1 cellular context compared by ENCODE assay signal in the genomic region with DNA sequence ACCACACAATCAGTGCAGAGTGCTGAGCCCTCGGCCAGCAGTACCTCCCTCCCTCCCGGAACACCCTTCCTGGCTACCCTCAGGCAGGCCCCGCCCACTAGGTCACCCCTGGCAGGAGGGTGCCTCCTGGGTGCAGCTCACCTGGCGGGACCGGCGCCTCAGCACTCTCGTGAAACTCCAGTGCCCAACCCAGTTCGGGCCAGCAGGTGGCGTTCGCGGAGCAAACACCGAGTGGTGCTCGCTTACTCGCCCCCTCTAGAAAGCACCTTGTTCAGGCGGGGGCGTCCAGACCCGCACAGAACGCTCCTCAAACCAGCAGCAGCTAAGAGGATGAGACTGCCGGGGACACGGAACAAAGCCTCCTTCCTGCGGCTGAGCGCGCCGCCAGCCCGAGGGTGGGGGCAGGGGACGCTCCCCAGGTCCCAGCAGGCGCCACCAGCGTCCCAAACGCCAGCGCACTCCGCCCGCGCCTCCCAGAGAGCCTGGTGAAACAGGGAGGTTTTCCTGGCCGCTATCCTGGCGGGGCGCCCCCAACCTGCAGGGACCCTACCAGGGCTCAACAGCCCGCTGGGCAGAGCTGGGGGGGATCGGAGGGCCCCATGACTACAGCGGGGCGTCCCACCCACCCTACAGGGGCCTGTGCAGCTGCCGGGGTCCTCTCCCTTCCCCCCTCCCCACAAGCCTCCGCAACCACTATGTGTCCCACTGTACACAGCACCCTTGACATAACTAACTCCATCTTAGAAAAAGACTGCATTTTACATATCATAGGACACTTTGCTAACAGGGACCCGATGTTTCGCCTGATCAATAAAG.
TF ChIP-seq lines count a peak whose summit lies in the region.

No MANE protein-coding gene starts in this region.

TF ChIP-seq in HepG2, 621 proteins besides CTCF, POLR2A, EP300 and RAD21 (continued from another document and continues in another):
- TF ChIP-seq, protein P1, sequence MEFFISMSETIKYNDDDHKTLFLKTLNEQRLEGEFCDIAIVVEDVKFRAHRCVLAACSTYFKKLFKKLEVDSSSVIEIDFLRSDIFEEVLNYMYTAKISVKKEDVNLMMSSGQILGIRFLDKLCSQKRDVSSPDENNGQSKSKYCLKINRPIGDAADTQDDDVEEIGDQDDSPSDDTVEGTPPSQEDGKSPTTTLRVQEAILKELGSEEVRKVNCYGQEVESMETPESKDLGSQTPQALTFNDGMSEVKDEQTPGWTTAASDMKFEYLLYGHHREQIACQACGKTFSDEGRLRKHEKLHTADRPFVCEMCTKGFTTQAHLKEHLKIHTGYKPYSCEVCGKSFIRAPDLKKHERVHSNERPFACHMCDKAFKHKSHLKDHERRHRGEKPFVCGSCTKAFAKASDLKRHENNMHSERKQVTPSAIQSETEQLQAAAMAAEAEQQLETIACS (CRISPR knock-in tag; IDR thresholded peaks at IDR 0.05): no peak
- TF ChIP-seq ZNF616 (CRISPR knock-in tag; IDR thresholded peaks at IDR 0.05; ENCODE audit: low read depth) (no peak), ZNF205 (CRISPR knock-in tag; IDR thresholded peaks at IDR 0.05) (0 out of 2 replicates have a peak, but pooled peaks have one; percentile 39), FOXA1 (IDR thresholded peaks at IDR 0.05) (no peak), FOXA1 (CRISPR knock-in tag; IDR thresholded peaks at IDR 0.05) (peak; percentile 26; the same call in 1 of the 2 replicates), CC2D1A (CRISPR knock-in tag; IDR thresholded peaks at IDR 0.05) (no peak), ZNF75D (CRISPR knock-in tag; IDR thresholded peaks at IDR 0.05; ENCODE audit: borderline replicate concordance) (no peak), ZNF441 (CRISPR knock-in tag; IDR thresholded peaks at IDR 0.05; ENCODE audit: borderline replicate concordance) (peak; percentile 24; the same call in 1 of the 2 replicates), EEA1 (CRISPR knock-in tag; IDR thresholded peaks at IDR 0.05; ENCODE audit: borderline replicate concordance) (peak; percentile 75; the same call in 1 of the 2 replicates), ZNF850 (CRISPR knock-in tag; conservative IDR thresholded peaks at IDR 0.05) (no peak), HNRNPH1 (optimal IDR thresholded peaks at IDR 0.05; ENCODE audit: low read depth, low read length) (no peak), ZNF782 (CRISPR knock-in tag; IDR thresholded peaks at IDR 0.05; ENCODE audit: borderline replicate concordance) (no peak), POLR2AphosphoS5 (IDR thresholded peaks at IDR 0.05; ENCODE audit: low read depth, low read length) (no peak), ASH2L (IDR thresholded peaks at IDR 0.05; ENCODE audit: insufficient read length, low read depth, low read length) (peak; percentile 51), ZNF296 (CRISPR knock-in tag; conservative IDR thresholded peaks at IDR 0.05) (no peak), SMYD3 (CRISPR knock-in tag; IDR thresholded peaks at IDR 0.05) (0 out of 2 replicates have a peak, but pooled peaks have one; percentile 27), ZNF816 (CRISPR knock-in tag; IDR thresholded peaks at IDR 0.05; ENCODE audit: borderline replicate concordance) (no peak), ZNF724P (CRISPR knock-in tag; IDR thresholded peaks at IDR 0.05; ENCODE audit: borderline replicate concordance) (no peak), NCOR1 (IDR thresholded peaks at IDR 0.05; ENCODE audit: borderline replicate concordance, low read length) (no peak), KLF9 (CRISPR knock-in tag; IDR thresholded peaks at IDR 0.05; ENCODE audit: low read depth) (no peak), JUN (CRISPR knock-in tag; IDR thresholded peaks at IDR 0.05) (no peak), ZNF224 (CRISPR knock-in tag; IDR thresholded peaks at IDR 0.05) (no peak), PLRG1 (conservative IDR thresholded peaks at IDR 0.05) (no peak), ZNF652 (CRISPR knock-in tag; IDR thresholded peaks at IDR 0.05; ENCODE audit: borderline replicate concordance, low read depth) (no peak), ONECUT2 (CRISPR knock-in tag; IDR thresholded peaks at IDR 0.05) (no peak), ZNF143 (CRISPR knock-in tag; IDR thresholded peaks at IDR 0.05) (no peak), ZNF777 (CRISPR knock-in tag; IDR thresholded peaks at IDR 0.05) (peak; percentile 80), ZNF225 (CRISPR knock-in tag; IDR thresholded peaks at IDR 0.05) (0 out of 2 replicates have a peak, but pooled peaks have one; percentile 64), KMT2A (CRISPR knock-in tag; IDR thresholded peaks at IDR 0.05) (peak; percentile 26; the same call in 1 of the 2 replicates), ZNF136 (CRISPR knock-in tag; IDR thresholded peaks at IDR 0.05; ENCODE audit: low read depth) (no peak), ZNF615 (CRISPR knock-in tag; IDR thresholded peaks at IDR 0.05; ENCODE audit: borderline replicate concordance) (no peak), ZNF230 (CRISPR knock-in tag; IDR thresholded peaks at IDR 0.05) (no peak), YEATS4 (CRISPR knock-in tag; IDR thresholded peaks at IDR 0.05; ENCODE audit: borderline replicate concordance) (peak; percentile 53; the same call in 1 of the 2 replicates), ZBTB21 (CRISPR knock-in tag; IDR thresholded peaks at IDR 0.05) (no peak), ZNF232 (CRISPR knock-in tag; IDR thresholded peaks at IDR 0.05; ENCODE audit: borderline replicate concordance) (no peak; the same call in 1 of the 2 replicates), ZNF451 (CRISPR knock-in tag; IDR thresholded peaks at IDR 0.05) (peak; percentile 71; the same call in 1 of the 2 replicates)
- TF ChIP-seq, protein P2, sequence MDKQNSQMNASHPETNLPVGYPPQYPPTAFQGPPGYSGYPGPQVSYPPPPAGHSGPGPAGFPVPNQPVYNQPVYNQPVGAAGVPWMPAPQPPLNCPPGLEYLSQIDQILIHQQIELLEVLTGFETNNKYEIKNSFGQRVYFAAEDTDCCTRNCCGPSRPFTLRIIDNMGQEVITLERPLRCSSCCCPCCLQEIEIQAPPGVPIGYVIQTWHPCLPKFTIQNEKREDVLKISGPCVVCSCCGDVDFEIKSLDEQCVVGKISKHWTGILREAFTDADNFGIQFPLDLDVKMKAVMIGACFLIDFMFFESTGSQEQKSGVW (CRISPR knock-in tag; IDR thresholded peaks at IDR 0.05; ENCODE audit: borderline replicate concordance): no peak
- TF ChIP-seq, protein P3, sequence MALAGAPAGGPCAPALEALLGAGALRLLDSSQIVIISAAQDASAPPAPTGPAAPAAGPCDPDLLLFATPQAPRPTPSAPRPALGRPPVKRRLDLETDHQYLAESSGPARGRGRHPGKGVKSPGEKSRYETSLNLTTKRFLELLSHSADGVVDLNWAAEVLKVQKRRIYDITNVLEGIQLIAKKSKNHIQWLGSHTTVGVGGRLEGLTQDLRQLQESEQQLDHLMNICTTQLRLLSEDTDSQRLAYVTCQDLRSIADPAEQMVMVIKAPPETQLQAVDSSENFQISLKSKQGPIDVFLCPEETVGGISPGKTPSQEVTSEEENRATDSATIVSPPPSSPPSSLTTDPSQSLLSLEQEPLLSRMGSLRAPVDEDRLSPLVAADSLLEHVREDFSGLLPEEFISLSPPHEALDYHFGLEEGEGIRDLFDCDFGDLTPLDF (CRISPR knock-in tag; IDR thresholded peaks at IDR 0.05): no peak
- TF ChIP-seq, protein P4, sequence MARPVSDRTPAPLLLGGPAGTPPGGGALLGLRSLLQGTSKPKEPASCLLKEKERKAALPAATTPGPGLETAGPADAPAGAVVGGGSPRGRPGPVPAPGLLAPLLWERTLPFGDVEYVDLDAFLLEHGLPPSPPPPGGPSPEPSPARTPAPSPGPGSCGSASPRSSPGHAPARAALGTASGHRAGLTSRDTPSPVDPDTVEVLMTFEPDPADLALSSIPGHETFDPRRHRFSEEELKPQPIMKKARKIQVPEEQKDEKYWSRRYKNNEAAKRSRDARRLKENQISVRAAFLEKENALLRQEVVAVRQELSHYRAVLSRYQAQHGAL (CRISPR knock-in tag; IDR thresholded peaks at IDR 0.05; ENCODE audit: not compliant biosample characterization): no peak
- TF ChIP-seq, protein P5, sequence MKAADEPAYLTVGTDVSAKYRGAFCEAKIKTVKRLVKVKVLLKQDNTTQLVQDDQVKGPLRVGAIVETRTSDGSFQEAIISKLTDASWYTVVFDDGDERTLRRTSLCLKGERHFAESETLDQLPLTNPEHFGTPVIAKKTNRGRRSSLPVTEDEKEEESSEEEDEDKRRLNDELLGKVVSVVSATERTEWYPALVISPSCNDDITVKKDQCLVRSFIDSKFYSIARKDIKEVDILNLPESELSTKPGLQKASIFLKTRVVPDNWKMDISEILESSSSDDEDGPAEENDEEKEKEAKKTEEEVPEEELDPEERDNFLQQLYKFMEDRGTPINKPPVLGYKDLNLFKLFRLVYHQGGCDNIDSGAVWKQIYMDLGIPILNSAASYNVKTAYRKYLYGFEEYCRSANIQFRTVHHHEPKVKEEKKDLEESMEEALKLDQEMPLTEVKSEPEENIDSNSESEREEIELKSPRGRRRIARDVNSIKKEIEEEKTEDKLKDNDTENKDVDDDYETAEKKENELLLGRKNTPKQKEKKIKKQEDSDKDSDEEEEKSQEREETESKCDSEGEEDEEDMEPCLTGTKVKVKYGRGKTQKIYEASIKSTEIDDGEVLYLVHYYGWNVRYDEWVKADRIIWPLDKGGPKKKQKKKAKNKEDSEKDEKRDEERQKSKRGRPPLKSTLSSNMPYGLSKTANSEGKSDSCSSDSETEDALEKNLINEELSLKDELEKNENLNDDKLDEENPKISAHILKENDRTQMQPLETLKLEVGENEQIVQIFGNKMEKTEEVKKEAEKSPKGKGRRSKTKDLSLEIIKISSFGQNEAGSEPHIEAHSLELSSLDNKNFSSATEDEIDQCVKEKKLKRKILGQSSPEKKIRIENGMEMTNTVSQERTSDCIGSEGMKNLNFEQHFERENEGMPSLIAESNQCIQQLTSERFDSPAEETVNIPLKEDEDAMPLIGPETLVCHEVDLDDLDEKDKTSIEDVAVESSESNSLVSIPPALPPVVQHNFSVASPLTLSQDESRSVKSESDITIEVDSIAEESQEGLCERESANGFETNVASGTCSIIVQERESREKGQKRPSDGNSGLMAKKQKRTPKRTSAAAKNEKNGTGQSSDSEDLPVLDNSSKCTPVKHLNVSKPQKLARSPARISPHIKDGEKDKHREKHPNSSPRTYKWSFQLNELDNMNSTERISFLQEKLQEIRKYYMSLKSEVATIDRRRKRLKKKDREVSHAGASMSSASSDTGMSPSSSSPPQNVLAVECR (CRISPR knock-in tag; IDR thresholded peaks at IDR 0.05; ENCODE audit: borderline replicate concordance): peak; percentile 59; the same call in 1 of the 2 replicates
- TF ChIP-seq, protein P6, sequence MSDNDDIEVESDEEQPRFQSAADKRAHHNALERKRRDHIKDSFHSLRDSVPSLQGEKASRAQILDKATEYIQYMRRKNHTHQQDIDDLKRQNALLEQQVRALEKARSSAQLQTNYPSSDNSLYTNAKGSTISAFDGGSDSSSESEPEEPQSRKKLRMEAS (IDR thresholded peaks at IDR 0.05): no peak
- TF ChIP-seq, protein P7, sequence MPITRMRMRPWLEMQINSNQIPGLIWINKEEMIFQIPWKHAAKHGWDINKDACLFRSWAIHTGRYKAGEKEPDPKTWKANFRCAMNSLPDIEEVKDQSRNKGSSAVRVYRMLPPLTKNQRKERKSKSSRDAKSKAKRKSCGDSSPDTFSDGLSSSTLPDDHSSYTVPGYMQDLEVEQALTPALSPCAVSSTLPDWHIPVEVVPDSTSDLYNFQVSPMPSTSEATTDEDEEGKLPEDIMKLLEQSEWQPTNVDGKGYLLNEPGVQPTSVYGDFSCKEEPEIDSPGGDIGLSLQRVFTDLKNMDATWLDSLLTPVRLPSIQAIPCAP (CRISPR knock-in tag; IDR thresholded peaks at IDR 0.05; ENCODE audit: low read depth): no peak
- TF ChIP-seq, protein P8, sequence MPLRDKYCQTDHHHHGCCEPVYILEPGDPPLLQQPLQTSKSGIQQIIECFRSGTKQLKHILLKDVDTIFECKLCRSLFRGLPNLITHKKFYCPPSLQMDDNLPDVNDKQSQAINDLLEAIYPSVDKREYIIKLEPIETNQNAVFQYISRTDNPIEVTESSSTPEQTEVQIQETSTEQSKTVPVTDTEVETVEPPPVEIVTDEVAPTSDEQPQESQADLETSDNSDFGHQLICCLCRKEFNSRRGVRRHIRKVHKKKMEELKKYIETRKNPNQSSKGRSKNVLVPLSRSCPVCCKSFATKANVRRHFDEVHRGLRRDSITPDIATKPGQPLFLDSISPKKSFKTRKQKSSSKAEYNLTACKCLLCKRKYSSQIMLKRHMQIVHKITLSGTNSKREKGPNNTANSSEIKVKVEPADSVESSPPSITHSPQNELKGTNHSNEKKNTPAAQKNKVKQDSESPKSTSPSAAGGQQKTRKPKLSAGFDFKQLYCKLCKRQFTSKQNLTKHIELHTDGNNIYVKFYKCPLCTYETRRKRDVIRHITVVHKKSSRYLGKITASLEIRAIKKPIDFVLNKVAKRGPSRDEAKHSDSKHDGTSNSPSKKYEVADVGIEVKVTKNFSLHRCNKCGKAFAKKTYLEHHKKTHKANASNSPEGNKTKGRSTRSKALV (CRISPR knock-in tag; IDR thresholded peaks at IDR 0.05): peak; percentile 83; the same call in 1 of the 2 replicates
- TF ChIP-seq, protein P9, sequence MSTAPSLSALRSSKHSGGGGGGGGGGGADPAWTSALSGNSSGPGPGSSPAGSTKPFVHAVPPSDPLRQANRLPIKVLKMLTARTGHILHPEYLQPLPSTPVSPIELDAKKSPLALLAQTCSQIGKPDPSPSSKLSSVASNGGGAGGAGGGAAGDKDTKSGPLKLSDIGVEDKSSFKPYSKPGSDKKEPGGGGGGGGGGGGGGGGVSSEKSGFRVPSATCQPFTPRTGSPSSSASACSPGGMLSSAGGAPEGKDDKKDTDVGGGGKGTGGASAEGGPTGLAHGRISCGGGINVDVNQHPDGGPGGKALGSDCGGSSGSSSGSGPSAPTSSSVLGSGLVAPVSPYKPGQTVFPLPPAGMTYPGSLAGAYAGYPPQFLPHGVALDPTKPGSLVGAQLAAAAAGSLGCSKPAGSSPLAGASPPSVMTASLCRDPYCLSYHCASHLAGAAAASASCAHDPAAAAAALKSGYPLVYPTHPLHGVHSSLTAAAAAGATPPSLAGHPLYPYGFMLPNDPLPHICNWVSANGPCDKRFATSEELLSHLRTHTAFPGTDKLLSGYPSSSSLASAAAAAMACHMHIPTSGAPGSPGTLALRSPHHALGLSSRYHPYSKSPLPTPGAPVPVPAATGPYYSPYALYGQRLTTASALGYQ (CRISPR knock-in tag; IDR thresholded peaks at IDR 0.05): no peak
- TF ChIP-seq, protein P10, sequence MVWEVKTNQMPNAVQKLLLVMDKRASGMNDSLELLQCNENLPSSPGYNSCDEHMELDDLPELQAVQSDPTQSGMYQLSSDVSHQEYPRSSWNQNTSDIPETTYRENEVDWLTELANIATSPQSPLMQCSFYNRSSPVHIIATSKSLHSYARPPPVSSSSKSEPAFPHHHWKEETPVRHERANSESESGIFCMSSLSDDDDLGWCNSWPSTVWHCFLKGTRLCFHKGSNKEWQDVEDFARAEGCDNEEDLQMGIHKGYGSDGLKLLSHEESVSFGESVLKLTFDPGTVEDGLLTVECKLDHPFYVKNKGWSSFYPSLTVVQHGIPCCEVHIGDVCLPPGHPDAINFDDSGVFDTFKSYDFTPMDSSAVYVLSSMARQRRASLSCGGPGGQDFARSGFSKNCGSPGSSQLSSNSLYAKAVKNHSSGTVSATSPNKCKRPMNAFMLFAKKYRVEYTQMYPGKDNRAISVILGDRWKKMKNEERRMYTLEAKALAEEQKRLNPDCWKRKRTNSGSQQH (CRISPR knock-in tag; IDR thresholded peaks at IDR 0.05; ENCODE audit: low read depth): no peak
- TF ChIP-seq, protein P11, sequence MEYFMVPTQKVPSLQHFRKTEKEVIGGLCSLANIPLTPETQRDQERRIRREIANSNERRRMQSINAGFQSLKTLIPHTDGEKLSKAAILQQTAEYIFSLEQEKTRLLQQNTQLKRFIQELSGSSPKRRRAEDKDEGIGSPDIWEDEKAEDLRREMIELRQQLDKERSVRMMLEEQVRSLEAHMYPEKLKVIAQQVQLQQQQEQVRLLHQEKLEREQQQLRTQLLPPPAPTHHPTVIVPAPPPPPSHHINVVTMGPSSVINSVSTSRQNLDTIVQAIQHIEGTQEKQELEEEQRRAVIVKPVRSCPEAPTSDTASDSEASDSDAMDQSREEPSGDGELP (IDR thresholded peaks at IDR 0.05; ENCODE audit: borderline replicate concordance, low read depth): peak; percentile 54; the same call in 1 of the 2 replicates
